ENCODE assay signal across 19 cellular contexts in the genomic region with DNA sequence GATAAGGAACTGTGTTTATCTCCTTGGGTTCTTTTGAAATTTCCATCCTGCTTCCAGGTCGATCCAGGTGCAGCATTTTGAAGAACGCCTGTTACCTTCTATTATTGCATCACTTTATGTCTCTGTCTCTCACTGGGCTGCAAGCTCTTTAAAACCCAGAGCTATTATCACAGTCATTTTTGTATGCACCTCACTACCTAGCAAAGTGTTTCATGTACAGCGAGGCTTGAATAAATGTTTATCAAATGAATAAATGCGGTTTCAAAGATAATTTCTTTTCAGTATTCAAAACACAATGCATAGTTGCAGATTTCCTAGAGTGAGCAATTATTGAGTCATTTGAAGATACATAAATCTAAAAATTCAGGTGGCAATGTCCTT. TPM values are rescaled to one million over a fixed set of nuclear protein-coding genes. Genes with fewer than 3 reads are reported as not detected.
DNase-seq lines count a peak whose midpoint lies in the region; ATAC-seq and TF ChIP-seq lines count a peak whose summit lies in the region.
"Had no signal": no experiment of that assay in that cellular context is flagged by ENCODE, and none has a peak within 500 bp of the region (broad histone marks: within the 10 kb centered on the region; RNA-seq: fewer than 3 reads in every experiment).

No MANE protein-coding gene starts in this region.

- H3K4me1 ChIP-seq in right atrium auricular region: peaks cover 0 to 87% of the 10 kb centered on the region in 2 donors
- peaks cover 24 to 97% (median 79%) of the 10 kb centered on the region in 9 donors for H3K4me1 ChIP-seq in heart right ventricle
- H3K4me1 ChIP-seq in foreskin keratinocyte: peaks cover 42% of the 10 kb centered on the region
- H3K4me1 ChIP-seq in stomach: peaks cover 18 to 79% (median 50%) of the 10 kb centered on the region in 4 donors

- H3K27me3 ChIP-seq in right atrium auricular region (no peaks in the 10 kb centered on the region), heart right ventricle (no peaks in the 10 kb centered on the region), foreskin keratinocyte (no peaks in the 10 kb centered on the region), stomach (no peaks in the 10 kb centered on the region)
- H3K27me3 ChIP-seq: BLaER1 treated with 17β-estradiol and CSF1 and Interleukin-3, amounts not matched to agents 10 nM and 100 nM; MG63; right lobe of liver; vagina had no signal

- peak overlapping the region; percentile 67 for H3K27ac Mint-ChIP-seq in activated naive CD8-positive, alpha-beta T cell treated with anti-CD3 and anti-CD28 coated beads for 36 hours

- peaks cover 59% of the 10 kb centered on the region for H3K4me1 Mint-ChIP-seq in activated naive CD8-positive, alpha-beta T cell treated with anti-CD3 and anti-CD28 coated beads for 36 hours

- ATAC-seq in heart right ventricle (no peak), foreskin keratinocyte (peak; percentile 2)

- H3K4me3 ChIP-seq in right atrium auricular region: no peak overlapping the region
- H3K4me3 ChIP-seq in heart right ventricle: no peak overlapping the region
- H3K4me3 ChIP-seq in stomach: no peak overlapping the region
- H3K4me3 ChIP-seq: BLaER1 treated with 17β-estradiol and CSF1 and Interleukin-3, amounts not matched to agents 10 nM and 100 nM; MG63; right lobe of liver; vagina had no signal

- H3K36me3 ChIP-seq in right atrium auricular region: peaks cover 9% of the 10 kb centered on the region
- H3K36me3 ChIP-seq in heart right ventricle: peaks cover 0 to 21% (median 4%) of the 10 kb centered on the region in 9 donors
- H3K36me3 ChIP-seq in stomach: no peaks in the 10 kb centered on the region
- H3K36me3 ChIP-seq: MG63, right lobe of liver, vagina, WERI-Rb-1 had no signal

- H3K9me3 ChIP-seq in right atrium auricular region: no peaks in the 10 kb centered on the region
- H3K9me3 ChIP-seq in heart right ventricle: no peaks in the 10 kb centered on the region
- H3K9me3 ChIP-seq in stomach: no peaks in the 10 kb centered on the region
- H3K9me3 ChIP-seq: MG63, right lobe of liver, vagina had no signal

- no peak for DNase-seq in right atrium auricular region (ENCODE audit: low spot score)
- no peak for DNase-seq in heart right ventricle
- no peak for DNase-seq in activated naive CD8-positive, alpha-beta T cell treated with anti-CD3 and anti-CD28 coated beads for 36 hours
- DNase-seq in foreskin keratinocyte: peak in 1 of 2 donors; percentile 64
- DNase-seq in stomach: no peak
- DNase-seq in NCI-H345 (lab: John Stamatoyannopoulos, UW): no peak
- no peak for DNase-seq in hepatic stellate cell (ENCODE audit: low spot score)
- DNase-seq in epidermal melanocyte (ENCODE audit: insufficient read length, low spot score): no peak
- DNase-seq: activated T-cell treated with anti-CD3 and anti-CD28 coated beads, Interleukin-2, amount 50 U/mL, for 1 hour; H7; NCI-H526 treated with DMSO at 0.1 percent for 48 hours; right lobe of liver; WERI-Rb-1 had no signal

- H3K36me3 Mint-ChIP-seq in activated naive CD8-positive, alpha-beta T cell treated with anti-CD3 and anti-CD28 coated beads for 36 hours: peaks cover 29% of the 10 kb centered on the region

- no peak overlapping the region for H3K4me3 Mint-ChIP-seq in activated naive CD8-positive, alpha-beta T cell treated with anti-CD3 and anti-CD28 coated beads for 36 hours
- H3K4me3 Mint-ChIP-seq: memory B cell had no signal

- TF ChIP-seq CTCF in right atrium auricular region (IDR thresholded peaks at IDR 0.05) (no peak), heart right ventricle (IDR thresholded peaks at IDR 0.05) (no peak), foreskin keratinocyte (conservative IDR thresholded peaks at IDR 0.05) (no peak), stomach (IDR thresholded peaks at IDR 0.05) (no peak)

- no peaks in the 10 kb centered on the region for H3K9me3 Mint-ChIP-seq in activated naive CD8-positive, alpha-beta T cell treated with anti-CD3 and anti-CD28 coated beads for 36 hours
- H3K9me3 Mint-ChIP-seq: activated naive CD4-positive, alpha-beta T cell treated with anti-CD3 and anti-CD28 coated beads, Interleukin-2, amount 50 U/mL, for 24 hours; memory B cell; T-helper 2 cell treated with Interferon-gamma antibody and Interleukin-4, amounts not matched to agents 5 μg/mL and 100 μg/mL, for 36 hours had no signal

- intact Hi-C loops in heart right ventricle (cut with DNase I) (no loop called here), stomach (cut with DNase I; ENCODE audit: low total_unique reads) (no loop called here)

- H3K27me3 Mint-ChIP-seq in activated naive CD8-positive, alpha-beta T cell treated with anti-CD3 and anti-CD28 coated beads for 36 hours: no peaks in the 10 kb centered on the region
- H3K27me3 Mint-ChIP-seq: activated naive CD4-positive, alpha-beta T cell treated with anti-CD3 and anti-CD28 coated beads, Interleukin-2, amount 50 U/mL, for 24 hours; memory B cell had no signal

- no peak for TF ChIP-seq EP300 in stomach (IDR thresholded peaks at IDR 0.05)

- WGBS in heart right ventricle, 2 donors: 94 to 95% methylated on average over 4 of the region's 4 CpGs
- 60 to 73% (median 69%) methylated on average over 4 of the region's 4 CpGs for WGBS in stomach, 5 donors

- H3K27ac ChIP-seq in right atrium auricular region: peak overlapping the region; percentile 69 to 86
- peak overlapping the region in 4 of 10 donors; percentile 45 to 72 (median 59) for H3K27ac ChIP-seq in heart right ventricle
- no peak overlapping the region for H3K27ac ChIP-seq in foreskin keratinocyte
- peak overlapping the region in 4 of 5 donors; percentile 61 to 91 (median 78) for H3K27ac ChIP-seq in stomach
- H3K27ac ChIP-seq: BLaER1 treated with 17β-estradiol and CSF1 and Interleukin-3, amounts not matched to agents 10 nM and 100 nM; vagina; WERI-Rb-1 had no signal

- TF ChIP-seq POLR2A in stomach (IDR thresholded peaks at IDR 0.05): no peak

RNA-seq across cellular contexts. Expression of a gene that starts 34.2 kb away (rescaled TPM):
- total RNA-seq in right atrium auricular region (10 to 100 TPM; 66.2 to 96.3 TPM), heart right ventricle (10 to 100 TPM; 26.5 to 96.5 (median 41.0) TPM), foreskin keratinocyte (10.3 and 11.1 TPM in 2 replicates), stomach (10 to 100 TPM in 4 of 5 donors, 1 to 10 TPM in 1; 7.6 to 29.4 (median 17.1) TPM)
- polyA plus RNA-seq in heart right ventricle (10 to 100 TPM; 13.8 to 18.2 TPM), foreskin keratinocyte (3.3 and 3.7 TPM in 2 replicates), stomach (1 to 10 TPM in 2 of 3 donors, under 1 TPM in 1; 0.76 to 5.3 (median 1.1) TPM)
- total RNA-seq in activated naive CD8-positive, alpha-beta T cell treated with anti-CD3 and anti-CD28 coated beads for 36 hours: 10 to 100 TPM; 12.8 to 13.0 TPM
